In genomic region chr2:26891-27290, GRCh38 we compare ENCODE assay signal across 13 cellular contexts. TPM values are rescaled to one million over a fixed set of nuclear protein-coding genes. Genes with fewer than 3 reads are reported as not detected.
DNase-seq lines count a peak whose midpoint lies in the region; ATAC-seq and TF ChIP-seq lines count a peak whose summit lies in the region.
"Had no signal": no experiment of that assay in that cellular context is flagged by ENCODE, and none has a peak within 500 bp of the region (broad histone marks: within the 10 kb centered on the region; RNA-seq: fewer than 3 reads in every experiment).

No MANE protein-coding gene starts in this region.

- peaks cover 0 to 21% (median 8%) of the 10 kb centered on the region in 11 experiments; a peak in 10 of 22 replicates for H3K9me3 ChIP-seq in BLaER1 treated with 17β-estradiol and CSF1 and Interleukin-3, amounts not matched to agents 10 nM and 100 nM (replicated peaks in 1 of 11)
- H3K9me3 ChIP-seq in DND-41 (ENCODE audit: insufficient read depth, low read length, severe bottlenecking): peaks cover 3% of the 10 kb centered on the region
- H3K9me3 ChIP-seq in left lung: peaks cover 0 to 2% of the 10 kb centered on the region in 2 donors
- H3K9me3 ChIP-seq in upper lobe of right lung: no peaks in the 10 kb centered on the region
- H3K9me3 ChIP-seq: Caco-2 had no signal

- ATAC-seq in DND-41 (ENCODE audit: insufficient read depth, low read depth): peak; percentile 62
- ATAC-seq in left lung: peak; percentile 28
- ATAC-seq in upper lobe of right lung: peak; percentile 27
- ATAC-seq: CD8-positive, alpha-beta T cell; GM23338 had no signal

- H3K9ac ChIP-seq in BLaER1 treated with 17β-estradiol and CSF1 and Interleukin-3, amounts not matched to agents 10 nM and 100 nM: peak overlapping the region in 1 of 11 experiments; percentile 5; a peak in 1 of 22 replicates
- H3K9ac ChIP-seq in DND-41 (ENCODE audit: low read depth, low read length): no peak overlapping the region

- H3K4me1 ChIP-seq in BLaER1 treated with 17β-estradiol and CSF1 and Interleukin-3, amounts not matched to agents 10 nM and 100 nM: peaks cover 6 to 70% (median 56%) of the 10 kb centered on the region in 10 experiments
- H3K4me1 ChIP-seq in DND-41 (ENCODE audit: insufficient read depth, low read length) (peaks cover 37% of the 10 kb centered on the region), left lung (peaks cover 0 to 6% of the 10 kb centered on the region in 2 donors), upper lobe of right lung (peaks cover 12% of the 10 kb centered on the region)
- H3K4me1 ChIP-seq: Caco-2 had no signal

- no peaks in the 10 kb centered on the region for H3K27me3 ChIP-seq in BLaER1 treated with 17β-estradiol and CSF1 and Interleukin-3, amounts not matched to agents 10 nM and 100 nM
- no peaks in the 10 kb centered on the region for H3K27me3 ChIP-seq in DND-41 (ENCODE audit: insufficient read depth, low read length, poor library complexity)
- no peaks in the 10 kb centered on the region for H3K27me3 ChIP-seq in left lung
- no peaks in the 10 kb centered on the region for H3K27me3 ChIP-seq in upper lobe of right lung

- H3K79me2 ChIP-seq in DND-41 (ENCODE audit: insufficient read depth, low read length): no peaks in the 10 kb centered on the region

- no peaks in the 10 kb centered on the region for H4K20me1 ChIP-seq in BLaER1 treated with 17β-estradiol and CSF1 and Interleukin-3, amounts not matched to agents 10 nM and 100 nM
- H4K20me1 ChIP-seq in DND-41 (ENCODE audit: insufficient read depth, low read length): no peaks in the 10 kb centered on the region

- intact Hi-C loops in left lung (cut with DNase I): no loop called here
- intact Hi-C loops in upper lobe of right lung (cut with DNase I): no loop called here

- DNase-seq in DND-41 (no peak), left lung (no peak), upper lobe of right lung (no peak), SHP77 (lab: John Stamatoyannopoulos, UW) (no peak), SIG-M5 treated with dmso at 0.1 percent for 504 hours (lab: John Stamatoyannopoulos, UW; ENCODE audit: unreplicated experiment) (no peak)
- DNase-seq in stimulated activated naive CD4-positive, alpha-beta T cell (lab: John Stamatoyannopoulos, UW): no peak
- DNase-seq: Caco-2; CD8-positive, alpha-beta T cell; EL; H7 had no signal

- no peak overlapping the region for H3K4me3 ChIP-seq in BLaER1 treated with 17β-estradiol and CSF1 and Interleukin-3, amounts not matched to agents 10 nM and 100 nM
- H3K4me3 ChIP-seq in DND-41 (ENCODE audit: low read depth in 1 of 2, low read length in 2 of 2) (no peak overlapping the region), left lung (no peak overlapping the region), upper lobe of right lung (no peak overlapping the region)
- H3K4me3 ChIP-seq: GM23338 had no signal

- no peak overlapping the region for H2AFZ ChIP-seq in DND-41 (ENCODE audit: low read depth, low read length)
- H2AFZ ChIP-seq: GM23338 had no signal

- H3K36me3 ChIP-seq in BLaER1 treated with 17β-estradiol and CSF1 and Interleukin-3, amounts not matched to agents 10 nM and 100 nM: no peaks in the 10 kb centered on the region
- H3K36me3 ChIP-seq in DND-41 (ENCODE audit: insufficient read depth, low read length): no peaks in the 10 kb centered on the region
- no peaks in the 10 kb centered on the region for H3K36me3 ChIP-seq in left lung
- H3K36me3 ChIP-seq in upper lobe of right lung: no peaks in the 10 kb centered on the region

- peak overlapping the region in 10 of 11 experiments; percentile 16 to 90 (median 73); a peak in 19 of 22 replicates for H3K4me2 ChIP-seq in BLaER1 treated with 17β-estradiol and CSF1 and Interleukin-3, amounts not matched to agents 10 nM and 100 nM
- H3K4me2 ChIP-seq in DND-41 (ENCODE audit: insufficient read depth, low read length): no peak overlapping the region
- H3K4me2 ChIP-seq: GM23338 had no signal

- TF ChIP-seq CTCF in DND-41 (IDR thresholded peaks at IDR 0.05; ENCODE audit: borderline replicate concordance, extremely low read depth, low read length, poor library complexity, severe bottlenecking) (no peak), left lung (IDR thresholded peaks at IDR 0.05) (no peak), upper lobe of right lung (IDR thresholded peaks at IDR 0.05) (no peak)

- H3K27ac ChIP-seq in BLaER1 treated with 17β-estradiol and CSF1 and Interleukin-3, amounts not matched to agents 10 nM and 100 nM: no peak overlapping the region
- H3K27ac ChIP-seq in DND-41 (ENCODE audit: low read length): no peak overlapping the region
- H3K27ac ChIP-seq in left lung: no peak overlapping the region
- no peak overlapping the region for H3K27ac ChIP-seq in upper lobe of right lung

RNA-seq across cellular contexts. Expression of gene FAM110C, which starts 19.4 kb away (rescaled TPM):
- total RNA-seq in left lung (1 to 10 TPM; 2.8 to 5.5 TPM), upper lobe of right lung (4.8 TPM)
- total RNA-seq: B cell had no signal
